ENCODE assay signal across 1 cellular context in genomic region chr6:26285143-26286134, GRCh38.
TF ChIP-seq lines count a peak whose summit lies in the region.

No MANE protein-coding gene starts in this region.

TF ChIP-seq in HepG2, 621 proteins besides CTCF, POLR2A, EP300 and RAD21 (continued from another document and continues in another):
- TF ChIP-seq TBP (CRISPR knock-in tag; IDR thresholded peaks at IDR 0.05) (no peak; the same call in 1 of the 2 replicates), MAFK (conservative IDR thresholded peaks at IDR 0.05 in 1 of 2, IDR thresholded peaks at IDR 0.05 in 1 of 2; ENCODE audit: low read length in 2 of 2) (0 out of 4 replicates have a peak, but pooled peaks of 1 of the 2 experiments have one; percentile 4), ATF3 (CRISPR knock-in tag; IDR thresholded peaks at IDR 0.05) (peak; percentile 90), ATF1 (CRISPR knock-in tag; IDR thresholded peaks at IDR 0.05) (peak; percentile 95), ZBTB7B (CRISPR knock-in tag; IDR thresholded peaks at IDR 0.05) (no peak), UBTF (CRISPR knock-in tag; IDR thresholded peaks at IDR 0.05) (peak; percentile 71; the same call in 1 of the 2 replicates), KDM4B (CRISPR knock-in tag; IDR thresholded peaks at IDR 0.05) (no peak), HDAC1 (CRISPR knock-in tag; IDR thresholded peaks at IDR 0.05) (peak; percentile 95), MTA3 (CRISPR knock-in tag; IDR thresholded peaks at IDR 0.05) (no peak), IRF1 (CRISPR knock-in tag; IDR thresholded peaks at IDR 0.05; ENCODE audit: low read depth) (peak; percentile 64; the same call in 1 of the 2 replicates), GMEB2 (CRISPR knock-in tag; IDR thresholded peaks at IDR 0.05; ENCODE audit: low read depth) (0 out of 2 replicates have a peak, but pooled peaks have one; percentile 29), HMG20A (CRISPR knock-in tag; IDR thresholded peaks at IDR 0.05; ENCODE audit: borderline replicate concordance) (no peak), HOXA3 (CRISPR knock-in tag; IDR thresholded peaks at IDR 0.05) (peak; percentile 97), SIN3B (IDR thresholded peaks at IDR 0.05; ENCODE audit: low read length) (no peak), FOXO1 (CRISPR knock-in tag; IDR thresholded peaks at IDR 0.05) (no peak), CEBPG (CRISPR knock-in tag; IDR thresholded peaks at IDR 0.05) (no peak; the same call in 1 of the 2 replicates), MAFG (CRISPR knock-in tag; IDR thresholded peaks at IDR 0.05) (peak; percentile 53; the same call in 1 of the 2 replicates), ELK4 (CRISPR knock-in tag; IDR thresholded peaks at IDR 0.05; ENCODE audit: borderline replicate concordance) (no peak), ZNF34 (CRISPR knock-in tag; IDR thresholded peaks at IDR 0.05; ENCODE audit: borderline replicate concordance) (peak; percentile 61; the same call in 1 of the 2 replicates), ZNF383 (CRISPR knock-in tag; IDR thresholded peaks at IDR 0.05; ENCODE audit: borderline replicate concordance) (no peak), ZSCAN5A (CRISPR knock-in tag; IDR thresholded peaks at IDR 0.05; ENCODE audit: borderline replicate concordance) (peak; percentile 49; the same call in 1 of the 2 replicates), ZNF547 (CRISPR knock-in tag; IDR thresholded peaks at IDR 0.05) (peak; percentile 65; the same call in 1 of the 2 replicates), FIP1L1 (IDR thresholded peaks at IDR 0.05; ENCODE audit: borderline replicate concordance, insufficient read depth, low read depth, low read length) (no peak), ZNF33B (CRISPR knock-in tag; IDR thresholded peaks at IDR 0.05) (peak; percentile 77; the same call in 1 of the 2 replicates), ZNF10 (CRISPR knock-in tag; IDR thresholded peaks at IDR 0.05; ENCODE audit: borderline replicate concordance, low read depth) (no peak), KLF12 (CRISPR knock-in tag; IDR thresholded peaks at IDR 0.05; ENCODE audit: borderline replicate concordance) (peak; percentile 97; the same call in 1 of the 2 replicates), ZNF780A (CRISPR knock-in tag; IDR thresholded peaks at IDR 0.05) (no peak; the same call in 1 of the 2 replicates), ZMAT5 (CRISPR knock-in tag; IDR thresholded peaks at IDR 0.05; ENCODE audit: borderline replicate concordance, low read depth) (no peak), NR2F6 (IDR thresholded peaks at IDR 0.05) (peak; percentile 39; the same call in 1 of the 2 replicates), NR2F6 (CRISPR knock-in tag; IDR thresholded peaks at IDR 0.05) (no peak), ZNF432 (CRISPR knock-in tag; IDR thresholded peaks at IDR 0.05; ENCODE audit: borderline replicate concordance) (no peak), BATF2 (CRISPR knock-in tag; IDR thresholded peaks at IDR 0.05) (no peak), TP53 (CRISPR knock-in tag; conservative IDR thresholded peaks at IDR 0.05) (0 out of 2 replicates have a peak, but pooled peaks have one; percentile 88), TRIM24 (CRISPR knock-in tag; IDR thresholded peaks at IDR 0.05) (no peak), ZSCAN29 (CRISPR knock-in tag; conservative IDR thresholded peaks at IDR 0.05) (peak; percentile 77; the same call in 1 of the 2 replicates), DRAP1 (CRISPR knock-in tag; IDR thresholded peaks at IDR 0.05) (peak; percentile 78), RBM22 (optimal IDR thresholded peaks at IDR 0.05; ENCODE audit: low read length) (no peak), SRSF4 (IDR thresholded peaks at IDR 0.05; ENCODE audit: low read depth, low read length, poor library complexity, severe bottlenecking) (no peak), ZNF589 (CRISPR knock-in tag; conservative IDR thresholded peaks at IDR 0.05) (peak; percentile 9; the same call in 1 of the 2 replicates), HOXA9 (CRISPR knock-in tag; IDR thresholded peaks at IDR 0.05; ENCODE audit: borderline replicate concordance) (no peak; the same call in 1 of the 2 replicates), PATZ1 (CRISPR knock-in tag; IDR thresholded peaks at IDR 0.05) (peak; percentile 83), ZXDC (CRISPR knock-in tag; IDR thresholded peaks at IDR 0.05) (peak; percentile 60)
- TF ChIP-seq, protein P1, sequence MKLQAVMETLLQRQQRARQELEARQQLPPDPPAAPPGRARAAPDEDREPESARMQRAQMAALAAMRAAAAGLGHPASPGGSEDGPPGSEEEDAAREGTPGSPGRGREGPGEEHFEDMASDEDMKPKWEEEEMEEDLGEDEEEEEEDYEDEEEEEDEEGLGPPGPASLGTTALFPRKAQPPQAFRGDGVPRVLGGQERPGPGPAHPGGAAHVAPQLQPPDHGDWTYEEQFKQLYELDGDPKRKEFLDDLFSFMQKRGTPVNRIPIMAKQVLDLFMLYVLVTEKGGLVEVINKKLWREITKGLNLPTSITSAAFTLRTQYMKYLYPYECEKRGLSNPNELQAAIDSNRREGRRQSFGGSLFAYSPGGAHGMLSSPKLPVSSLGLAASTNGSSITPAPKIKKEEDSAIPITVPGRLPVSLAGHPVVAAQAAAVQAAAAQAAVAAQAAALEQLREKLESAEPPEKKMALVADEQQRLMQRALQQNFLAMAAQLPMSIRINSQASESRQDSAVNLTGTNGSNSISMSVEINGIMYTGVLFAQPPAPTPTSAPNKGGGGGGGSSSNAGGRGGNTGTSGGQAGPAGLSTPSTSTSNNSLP (IDR thresholded peaks at IDR 0.05; ENCODE audit: low read depth, low read length): 0 out of 2 replicates have a peak, but pooled peaks have one; percentile 25
- TF ChIP-seq, protein P2, sequence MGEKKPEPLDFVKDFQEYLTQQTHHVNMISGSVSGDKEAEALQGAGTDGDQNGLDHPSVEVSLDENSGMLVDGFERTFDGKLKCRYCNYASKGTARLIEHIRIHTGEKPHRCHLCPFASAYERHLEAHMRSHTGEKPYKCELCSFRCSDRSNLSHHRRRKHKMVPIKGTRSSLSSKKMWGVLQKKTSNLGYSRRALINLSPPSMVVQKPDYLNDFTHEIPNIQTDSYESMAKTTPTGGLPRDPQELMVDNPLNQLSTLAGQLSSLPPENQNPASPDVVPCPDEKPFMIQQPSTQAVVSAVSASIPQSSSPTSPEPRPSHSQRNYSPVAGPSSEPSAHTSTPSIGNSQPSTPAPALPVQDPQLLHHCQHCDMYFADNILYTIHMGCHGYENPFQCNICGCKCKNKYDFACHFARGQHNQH (CRISPR knock-in tag; IDR thresholded peaks at IDR 0.05): 0 out of 2 replicates have a peak, but pooled peaks have one; percentile 56
